11 cellular contexts compared by ENCODE assay signal in the genomic region with DNA sequence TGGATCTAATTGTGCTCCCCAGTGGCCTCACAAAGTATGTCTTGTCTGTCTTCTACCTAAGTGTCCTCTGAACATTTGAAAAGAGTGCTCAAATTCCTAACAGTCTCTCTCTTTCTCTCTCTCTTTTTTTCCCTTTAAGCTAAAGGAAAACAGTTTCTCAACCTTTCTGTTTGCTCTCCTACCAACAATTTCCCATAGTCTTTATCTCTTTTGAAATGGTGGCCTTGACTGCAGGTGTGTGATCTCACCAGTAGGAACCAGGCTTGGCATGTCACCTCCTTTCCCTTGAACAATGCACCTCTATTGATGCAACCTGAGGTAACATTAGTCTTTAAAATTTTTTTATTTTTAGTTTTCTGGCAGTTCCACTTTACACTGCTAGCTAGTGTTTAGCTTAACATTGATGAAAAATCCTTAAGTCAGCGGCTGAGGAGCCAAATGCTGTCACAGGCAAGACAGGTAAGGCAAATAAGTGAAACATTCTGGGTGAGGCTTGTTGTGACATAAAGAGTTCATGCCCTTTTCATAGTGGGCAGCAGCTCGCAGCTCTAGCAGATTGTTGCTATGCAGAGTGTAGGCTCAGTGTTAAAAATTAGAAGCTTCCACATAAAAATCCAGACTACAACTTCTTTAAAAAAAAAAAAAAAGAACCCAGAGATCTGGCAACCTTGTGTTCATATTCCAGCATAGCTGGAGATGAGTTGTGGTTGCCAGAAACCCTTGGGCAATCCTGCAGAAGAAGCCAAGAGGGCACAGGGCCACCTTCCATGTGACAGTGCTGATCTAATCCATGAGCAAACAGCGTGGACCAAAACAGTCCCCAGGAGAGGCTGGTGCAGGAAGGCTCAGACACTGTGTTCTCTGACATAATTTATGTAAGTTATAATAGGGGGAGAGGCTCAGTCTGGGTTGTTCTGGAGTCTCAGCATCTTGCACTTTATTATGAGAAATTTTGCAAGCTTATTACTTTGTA.
DNase-seq lines count a peak whose midpoint lies in the region; ATAC-seq, FAIRE-seq and TF ChIP-seq lines count a peak whose summit lies in the region.
"Had no signal": no experiment of that assay in that cellular context is flagged by ENCODE, and none has a peak within 500 bp of the region (broad histone marks: within the 10 kb centered on the region; RNA-seq: fewer than 3 reads in every experiment).

No MANE protein-coding gene starts in this region.

- TF ChIP-seq CTCF in LNCaP clone FGC (IDR thresholded peaks at IDR 0.05; ENCODE audit: control insufficient read depth, extremely low read depth, insufficient read depth) (no peak), H1 (IDR thresholded peaks at IDR 0.05; ENCODE audit: control extremely low read depth in 1 of 3, insufficient read depth in 1 of 3, low read depth in 1 of 3, low read length in 3 of 3) (no peak), right lobe of liver (IDR thresholded peaks at IDR 0.05) (no peak)

- H3K9ac ChIP-seq in H1 (replicated peaks in 1 of 4; ENCODE audit: extremely low read depth in 1 of 4, low read depth in 3 of 4, low read length in 3 of 4), result no peak overlapping the region
- H3K9ac ChIP-seq in stomach smooth muscle (ENCODE audit: low read length in 2 of 2), result no peak overlapping the region
- H3K9ac ChIP-seq: BLaER1 treated with 17β-estradiol and CSF1 and Interleukin-3, amounts not matched to agents 10 nM and 100 nM had no signal

- no peaks in the 10 kb centered on the region; a peak in 1 of 7 replicates for H3K27me3 ChIP-seq in H1 (replicated peaks in 1 of 4; ENCODE audit: control insufficient read depth in 3 of 4, extremely low read depth in 1 of 4, insufficient read depth in 3 of 4, low read length in 3 of 4)
- no peaks in the 10 kb centered on the region for H3K27me3 ChIP-seq in right lobe of liver
- H3K27me3 ChIP-seq in stomach smooth muscle (ENCODE audit: control insufficient read depth in 1 of 2, insufficient read depth in 2 of 2, low read length in 2 of 2), result no peaks in the 10 kb centered on the region
- H3K27me3 ChIP-seq: BLaER1 treated with 17β-estradiol and CSF1 and Interleukin-3, amounts not matched to agents 10 nM and 100 nM had no signal

- H3K14ac ChIP-seq in H1 (ENCODE audit: insufficient read length), result no peak overlapping the region

- H2BK20ac ChIP-seq in H1 (ENCODE audit: low read length), result no peak overlapping the region

- DNase-seq in LNCaP clone FGC (ENCODE audit: low read depth) (peak; percentile 99), H1 (ENCODE audit: low read depth in 1 of 2, low spot score in 2 of 2) (peak in 1 of 2 experiments; percentile 4), right lobe of liver (peak; percentile 75 to 93 (median 87)), islet precursor cell (no peak)
- DNase-seq in stimulated activated CD4-positive, alpha-beta T cell treated with anti-CD3 and anti-CD28 coated beads, Interleukin-2, amount 100 ng/mL, for 24 hours, result no peak
- DNase-seq: NCI-H1694, trophoblast cell had no signal

- H3K79me2 ChIP-seq in H1 (ENCODE audit: control insufficient read depth in 1 of 2, insufficient read depth in 2 of 2, low read length in 2 of 2), result no peaks in the 10 kb centered on the region

- H3K4ac ChIP-seq in H1 (replicated peaks; ENCODE audit: insufficient read length, low read depth, low read length), result no peak overlapping the region

- ATAC-seq in right lobe of liver (peak; percentile 89 to 93 (median 90)), HG03045 (IDR thresholded peaks at IDR 0.05; ENCODE audit: unreplicated experiment) (no peak), HG03280 (IDR thresholded peaks at IDR 0.05; ENCODE audit: unreplicated experiment) (no peak)

- FAIRE-seq in H1 (lab: Jason Lieb, UNC), result no peak

- H3K23ac ChIP-seq in H1 (ENCODE audit: insufficient read length), result no peak overlapping the region

- no peak overlapping the region for H2BK12ac ChIP-seq in H1 (ENCODE audit: low read depth, low read length)

- H2BK120ac ChIP-seq in H1 (replicated peaks; ENCODE audit: low read depth, low read length), result no peak overlapping the region

- no peak overlapping the region for H3K56ac ChIP-seq in H1 (replicated peaks; ENCODE audit: insufficient read length, low read depth, low read length)

- H2BK15ac ChIP-seq in H1 (ENCODE audit: low read length), result no peak overlapping the region

- H3K4me3 ChIP-seq in LNCaP clone FGC (ENCODE audit: low read depth, low read length) (no peak overlapping the region), H1 (ENCODE audit: extremely low read depth in 1 of 4, insufficient read depth in 2 of 4, low read depth in 3 of 4, low read length in 4 of 4) (no peak overlapping the region), right lobe of liver (no peak overlapping the region), stomach smooth muscle (ENCODE audit: low read length in 2 of 2) (no peak overlapping the region)
- H3K4me3 ChIP-seq: BLaER1 treated with 17β-estradiol and CSF1 and Interleukin-3, amounts not matched to agents 10 nM and 100 nM had no signal

- H3K4me1 ChIP-seq in H1 (replicated peaks in 1 of 4; ENCODE audit: control insufficient read depth in 3 of 4, insufficient read depth in 4 of 4, low read length in 3 of 4) (no peaks in the 10 kb centered on the region; a peak in 1 of 7 replicates), right lobe of liver (peaks cover 0 to 24% (median 11%) of the 10 kb centered on the region in 4 donors), stomach smooth muscle (ENCODE audit: control insufficient read depth, insufficient read depth, low read length) (peaks cover 21% of the 10 kb centered on the region)

- H4K20me1 ChIP-seq in H1 (replicated peaks in 1 of 2; ENCODE audit: control insufficient read depth in 1 of 2, insufficient read depth in 2 of 2, low read length in 2 of 2), result no peaks in the 10 kb centered on the region
- H4K20me1 ChIP-seq: BLaER1 treated with 17β-estradiol and CSF1 and Interleukin-3, amounts not matched to agents 10 nM and 100 nM had no signal

- TF ChIP-seq RAD21 in H1 (IDR thresholded peaks at IDR 0.05 in 1 of 2, conservative IDR thresholded peaks at IDR 0.05 in 1 of 2; ENCODE audit: low read depth in 2 of 2, low read length in 2 of 2), result no peak

- H3K27ac ChIP-seq in H1 (ENCODE audit: low read depth, low read length) (no peak overlapping the region), right lobe of liver (peak overlapping the region; percentile 61 to 90 (median 83)), stomach smooth muscle (ENCODE audit: low read length) (peak overlapping the region; percentile 49)
- H3K27ac ChIP-seq: BLaER1 treated with 17β-estradiol and CSF1 and Interleukin-3, amounts not matched to agents 10 nM and 100 nM had no signal

- no peak overlapping the region for H2AK5ac ChIP-seq in H1 (ENCODE audit: low read depth, low read length)

- POLR2A ChIA-PET in H1 (lab: Charles Lee; ENCODE audit: partially characterized antibody), result interaction anchor here (1.2 kb wide), 1 partner anchor 13 kb away, joined by 3 read pairs; no protein-coding TSS in a partner anchor

- intact Hi-C loops in right lobe of liver (cut with DNase I), result no loop called here

- no peaks in the 10 kb centered on the region for H3K79me1 ChIP-seq in H1 (ENCODE audit: low read depth, low read length)

- TF ChIP-seq POLR2A in H1 (IDR thresholded peaks at IDR 0.05; ENCODE audit: control extremely low read depth in 1 of 2, low read depth in 2 of 2, low read length in 2 of 2), result no peak
- TF ChIP-seq POLR2A in right lobe of liver (IDR thresholded peaks at IDR 0.05), result no peak

- no peak overlapping the region for H4K5ac ChIP-seq in H1 (ENCODE audit: insufficient read length, low read depth, low read length)

- 86% methylated on average over 3 of the region's 3 CpGs; no CpG with 5 or more reads in 1 of the 2 experiments for whole genome bisulfite sequencing in H1 (ENCODE audit: extremely low coverage in 1 of 2, insufficient coverage in 1 of 2, insufficient read length in 1 of 2, insufficient replicate concordance in 2 of 2, low coverage in 1 of 2, low lambda C conversion rate in 2 of 2, missing lambda C conversion rate in 1 of 2), 2 experiments
- 16% methylated on average over 3 of the region's 3 CpGs for WGBS in right lobe of liver (ENCODE audit: insufficient coverage, low coverage, low lambda C conversion rate, missing lambda C conversion rate)

- no peak overlapping the region for H4K91ac ChIP-seq in H1 (replicated peaks; ENCODE audit: insufficient read length, low read length)

- H3K9me3 ChIP-seq in H1 (ENCODE audit: insufficient read depth in 2 of 2, low read depth in 1 of 2, low read length in 1 of 2) (no peaks in the 10 kb centered on the region), right lobe of liver (no peaks in the 10 kb centered on the region), stomach smooth muscle (ENCODE audit: control insufficient read depth in 2 of 2, low read length in 2 of 2) (no peaks in the 10 kb centered on the region)
- H3K9me3 ChIP-seq: BLaER1 treated with 17β-estradiol and CSF1 and Interleukin-3, amounts not matched to agents 10 nM and 100 nM had no signal

- H4K8ac ChIP-seq in H1 (ENCODE audit: extremely low read depth, insufficient read depth, low read length), result no peak overlapping the region

- no peak overlapping the region for H3K4me2 ChIP-seq in H1 (ENCODE audit: insufficient read depth in 1 of 2, low read depth in 2 of 2, low read length in 2 of 2)
- H3K4me2 ChIP-seq: BLaER1 treated with 17β-estradiol and CSF1 and Interleukin-3, amounts not matched to agents 10 nM and 100 nM had no signal

- H3K36me3 ChIP-seq in H1 (ENCODE audit: control insufficient read depth in 2 of 4, insufficient read depth in 4 of 4, low read length in 3 of 4), result no peaks in the 10 kb centered on the region
- no peaks in the 10 kb centered on the region for H3K36me3 ChIP-seq in right lobe of liver
- H3K36me3 ChIP-seq in stomach smooth muscle (ENCODE audit: control insufficient read depth in 2 of 2, insufficient read depth in 2 of 2, low read length in 2 of 2), result no peaks in the 10 kb centered on the region
- H3K36me3 ChIP-seq: BLaER1 treated with 17β-estradiol and CSF1 and Interleukin-3, amounts not matched to agents 10 nM and 100 nM had no signal

- CTCF ChIA-PET in H1 (lab: Charles Lee; ENCODE audit: partially characterized antibody), result interaction anchor here (0.6 to 2.0 kb wide), 5 partner anchors 9 to 291 kb away, joined by 3 to 8 read pairs (median 4); no protein-coding TSS in a partner anchor

- H2BK5ac ChIP-seq in H1 (ENCODE audit: low read depth, low read length), result no peak overlapping the region

- H2AFZ ChIP-seq in H1 (ENCODE audit: low read length), result no peak overlapping the region

- H3K18ac ChIP-seq in H1 (ENCODE audit: extremely low read depth, low read length), result no peak overlapping the region

- no peak for TF ChIP-seq EP300 in H1 (IDR thresholded peaks at IDR 0.05; ENCODE audit: borderline replicate concordance in 1 of 2, low read depth in 2 of 2, low read length in 2 of 2)

- H3K23me2 ChIP-seq in H1 (ENCODE audit: low read depth, low read length), result no peaks in the 10 kb centered on the region

TF ChIP-seq in H1, 55 proteins besides CTCF, POLR2A, EP300 and RAD21 (continues in another document):
- no peak for TF ChIP-seq SP1 (IDR thresholded peaks at IDR 0.05; ENCODE audit: low read depth, low read length)
- TF ChIP-seq GTF2F1 (IDR thresholded peaks at IDR 0.05; ENCODE audit: borderline replicate concordance, low read depth, low read length), result no peak

Comparison
In these comparisons a context has a peak if more than half of its experiments do, and no peak if none do; other contexts are left out.
1. DNase-seq: peak in LNCaP clone FGC (single experiment) and right lobe of liver (3 of 3); none in islet precursor cell (single experiment) and stimulated activated CD4-positive, alpha-beta T cell treated with anti-CD3 and anti-CD28 coated beads, Interleukin-2, amount 100 ng/mL, for 24 hours (0 of 2).
2. ATAC-seq: peak in right lobe of liver (4 of 4); none in HG03045 (single experiment) and HG03280 (single experiment).